ENCODE assay signal across 8 cellular contexts in genomic region chrX:135974279-135974856, GRCh38. TPM values are rescaled to one million over a fixed set of nuclear protein-coding genes. Genes with fewer than 3 reads are reported as not detected.
DNase-seq lines count a peak whose midpoint lies in the region; ATAC-seq lines count a peak whose summit lies in the region.

No MANE protein-coding gene starts in this region.

- peak; percentile 14 for ATAC-seq in activated CD4-positive, alpha-beta T cell treated with anti-CD3 and anti-CD28 coated beads for 36 hours
- no peak for ATAC-seq in GM21737 (IDR thresholded peaks at IDR 0.05; ENCODE audit: unreplicated experiment)
- no peak for ATAC-seq in GM18870 (IDR thresholded peaks at IDR 0.05; ENCODE audit: unreplicated experiment)

- no peak overlapping the region for H3K27ac Mint-ChIP-seq in activated CD4-positive, alpha-beta T cell treated with anti-CD3 and anti-CD28 coated beads for 36 hours

- DNase-seq in D341Med (ENCODE audit: low spot score) = peak; percentile 89
- DNase-seq in M059J (ENCODE audit: low read depth) = peak; percentile 54
- DNase-seq in activated CD4-positive, alpha-beta T cell treated with anti-CD3 and anti-CD28 coated beads for 36 hours = peak; percentile 83
- DNase-seq in dermis microvascular lymphatic vessel endothelial cell (ENCODE audit: low read depth in 2 of 2) = peak; percentile 37 to 80
- DNase-seq in lung microvascular endothelial cell (ENCODE audit: low read depth in 2 of 2) = peak; percentile 71 to 88
- peak; percentile 43 to 56 (median 51) for DNase-seq in stimulated activated CD4-positive, alpha-beta T cell treated with anti-CD3 and anti-CD28 coated beads, TNF-alpha, amount 100 ng/mL, for 4 hours (ENCODE audit: low read depth in 3 of 3)

- no peaks in the 10 kb centered on the region for H3K36me3 Mint-ChIP-seq in activated CD4-positive, alpha-beta T cell treated with anti-CD3 and anti-CD28 coated beads for 36 hours (ENCODE audit: low read depth)

- peaks cover 34% of the 10 kb centered on the region for H3K4me1 Mint-ChIP-seq in activated CD4-positive, alpha-beta T cell treated with anti-CD3 and anti-CD28 coated beads for 36 hours

- H3K9me3 Mint-ChIP-seq in activated CD4-positive, alpha-beta T cell treated with anti-CD3 and anti-CD28 coated beads for 36 hours (ENCODE audit: low read depth) = no peaks in the 10 kb centered on the region

- CTCF ChIA-PET in activated CD4-positive, alpha-beta T cell treated with anti-CD3 and anti-CD28 coated beads for 36 hours (lab: Charles Lee) = interaction anchor here (0.8 to 1.6 kb wide), 3 partner anchors 9 to 54 kb away, joined by 4 to 6 read pairs (median 4); no protein-coding TSS in a partner anchor

- no peaks in the 10 kb centered on the region for H3K27me3 Mint-ChIP-seq in activated CD4-positive, alpha-beta T cell treated with anti-CD3 and anti-CD28 coated beads for 36 hours

- intact Hi-C loops in activated CD4-positive, alpha-beta T cell treated with anti-CD3 and anti-CD28 coated beads for 36 hours (cut with DNase I, micrococcal nuclease) = loop anchor here (1.0 to 5.0 kb wide), 3 partner anchors 11 to 972 kb away; partner anchors contain the start of gene SLC9A6 (in 1 of the 2)

- H3K4me3 Mint-ChIP-seq in activated CD4-positive, alpha-beta T cell treated with anti-CD3 and anti-CD28 coated beads for 36 hours = peak overlapping the region; percentile 69

- POLR2A ChIA-PET in activated CD4-positive, alpha-beta T cell treated with anti-CD3 and anti-CD28 coated beads for 36 hours (lab: Charles Lee) = interaction anchor here (0.6 kb wide), 1 partner anchor 1952 kb away, joined by 3 read pairs; no protein-coding TSS in a partner anchor

RNA-seq across cellular contexts. Expression of gene MMGT1, which starts 0.6 kb away (rescaled TPM):
- total RNA-seq in M059J (2014; rRNA removed; shearing (Covaris generic)) = 43.4 and 62.9 TPM in 2 replicates
- 10 to 100 TPM; 16.1 to 18.1 TPM for total RNA-seq in activated CD4-positive, alpha-beta T cell treated with anti-CD3 and anti-CD28 coated beads for 36 hours
- total RNA-seq in dermis microvascular lymphatic vessel endothelial cell = 5.4 and 6.3 TPM in 2 replicates
- total RNA-seq in lung microvascular endothelial cell = 4.6 and 6.2 TPM in 2 replicates

RNA-seq across cellular contexts. Expression of gene SLC9A6, which starts 10.9 kb away (rescaled TPM):
- 39.8 and 48.9 TPM in 2 replicates for total RNA-seq in M059J (2014; rRNA removed; shearing (Covaris generic))
- 10 to 100 TPM; 11.8 to 12.6 TPM for total RNA-seq in activated CD4-positive, alpha-beta T cell treated with anti-CD3 and anti-CD28 coated beads for 36 hours
- total RNA-seq in dermis microvascular lymphatic vessel endothelial cell (16.3 and 16.6 TPM in 2 replicates), lung microvascular endothelial cell (12.9 and 14.5 TPM in 2 replicates)
